In the genomic region with DNA sequence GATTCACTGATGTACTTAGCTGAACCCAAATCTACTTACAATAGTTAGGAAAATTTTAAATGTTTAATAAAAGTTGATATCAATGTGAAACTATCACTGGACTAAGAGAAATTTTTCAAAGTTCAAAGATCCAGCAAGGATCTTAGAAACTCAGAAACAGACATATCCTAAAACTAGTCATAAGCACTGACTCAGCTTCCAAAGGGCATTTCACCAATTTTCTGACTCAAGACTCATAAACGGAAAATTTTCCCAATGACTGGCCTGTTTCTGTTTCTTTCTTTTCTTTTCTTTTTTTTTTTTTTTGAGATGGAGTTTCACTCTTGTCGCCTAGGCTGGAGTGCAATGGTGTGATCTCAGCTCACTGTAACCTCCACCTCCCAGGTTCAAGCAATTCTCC, we compare ENCODE assay signal across 13 cellular contexts.
DNase-seq lines count a peak whose midpoint lies in the region; ATAC-seq and TF ChIP-seq lines count a peak whose summit lies in the region.
"Had no signal": no experiment of that assay in that cellular context is flagged by ENCODE, and none has a peak within 500 bp of the region (broad histone marks: within the 10 kb centered on the region; RNA-seq: fewer than 3 reads in every experiment).

No MANE protein-coding gene starts in this region.

- DNase-seq in AG09319 (ENCODE audit: extremely low read depth, low read depth) (peak; percentile 49), LoVo (ENCODE audit: low spot score) (peak; percentile 76), choroid plexus epithelial cell (ENCODE audit: low read depth) (peak; percentile 74), omental fat pad (ENCODE audit: low spot score) (no peak), NCI-H146 (lab: John Stamatoyannopoulos, UW) (no peak)
- no peak for DNase-seq in effector CD8-positive, alpha-beta T cell (lab: John Stamatoyannopoulos, UW)
- DNase-seq: COR-L47; effector memory CD4-positive, alpha-beta T cell; naive B cell; NCI-H2081 had no signal

- ATAC-seq in omental fat pad (ENCODE audit: low FRiP score): peak; percentile 44
- no peak for ATAC-seq in GM18520 (IDR thresholded peaks at IDR 0.05; ENCODE audit: unreplicated experiment)
- ATAC-seq in HG02571 (IDR thresholded peaks at IDR 0.05; ENCODE audit: unreplicated experiment): no peak
- ATAC-seq: Panc1 had no signal

- no peak overlapping the region for H3K4me3 ChIP-seq in choroid plexus epithelial cell (ENCODE audit: low read depth, low read length)

- no peak for TF ChIP-seq CTCF in AG09319 (IDR thresholded peaks at IDR 0.05; ENCODE audit: low read depth, low read length)
- no peak for TF ChIP-seq CTCF in choroid plexus epithelial cell (conservative IDR thresholded peaks at IDR 0.05; ENCODE audit: low read depth, low read length)
- no peak for TF ChIP-seq CTCF in omental fat pad (IDR thresholded peaks at IDR 0.05)

Comparison
In these comparisons a context has a peak if more than half of its experiments do, and no peak if none do; other contexts are left out.
1. DNase-seq: peak in AG09319 (single experiment), LoVo (single experiment) and choroid plexus epithelial cell (single experiment); none in omental fat pad (single experiment), NCI-H146 (single experiment) and effector CD8-positive, alpha-beta T cell (single experiment).